ENCODE assay signal across 34 cellular contexts in the genomic region with DNA sequence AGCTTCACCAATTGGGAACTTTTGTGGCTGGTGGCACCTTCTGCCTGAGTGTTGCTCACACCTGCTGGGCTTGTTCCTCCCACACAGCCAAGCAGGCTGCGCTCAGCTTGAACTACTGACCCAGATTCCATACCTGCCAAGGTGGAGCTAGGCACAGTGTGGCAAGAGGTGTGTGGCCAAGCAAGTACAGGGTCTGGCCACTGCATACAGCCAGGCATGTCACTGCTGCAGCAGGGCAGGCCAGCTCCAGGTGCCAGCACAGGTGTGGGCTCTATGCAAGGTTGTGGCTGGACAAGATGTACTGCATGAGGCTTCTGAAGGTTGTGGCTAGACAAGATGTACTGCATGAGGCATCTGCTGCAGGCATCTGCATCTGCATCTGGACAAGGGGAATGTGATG.
"Had no signal": no experiment of that assay in that cellular context is flagged by ENCODE, and none has a peak within 500 bp of the region (broad histone marks: within the 10 kb centered on the region; RNA-seq: fewer than 3 reads in every experiment).

No MANE protein-coding gene starts in this region.

- H3K36me3 ChIP-seq: brain microvascular endothelial cell, breast epithelium had no signal

- H3K27me3 Mint-ChIP-seq: activated B cell treated with CpG ODN at 0.5 μM for 24 hours; activated CD4-positive, alpha-beta memory T cell treated with anti-CD3 and anti-CD28 coated beads for 36 hours; activated CD4-positive, alpha-beta T cell treated with anti-CD3 and anti-CD28 coated beads, Interleukin-2, amount 10 ng/mL, durations not matched to agents 24 days and 14 days; activated CD8-positive, alpha-beta T cell treated with anti-CD3 and anti-CD28 coated beads for 36 hours; activated naive CD4-positive, alpha-beta T cell treated with anti-CD3 and anti-CD28 coated beads, Interleukin-2, amount 10 ng/mL, durations not matched to agents 7 days and 5 days; activated naive CD4-positive, alpha-beta T cell treated with anti-CD3 and anti-CD28 coated beads, Interleukin-2, amount 50 U/mL, for 24 hours; activated naive CD8-positive, alpha-beta T cell; activated naive CD8-positive, alpha-beta T cell treated with anti-CD3 and anti-CD28 coated beads, Interleukin-2, amount 10 ng/mL, durations not matched to agents 7 days and 5 days; activated naive CD8-positive, alpha-beta T cell treated with anti-CD3 and anti-CD28 coated beads, Interleukin-2, amount 50 U/mL, for 24 hours; activated T-cell treated with anti-CD3 and anti-CD28 coated beads, Interleukin-2, amount 50 U/mL, for 24 hours; central memory CD8-positive, alpha-beta T cell had no signal

- H3K9me3 Mint-ChIP-seq: activated B cell treated with CpG ODN at 0.5 μM for 24 hours; activated CD4-positive, alpha-beta T cell treated with anti-CD3 and anti-CD28 coated beads, Interleukin-2, amount 10 ng/mL, durations not matched to agents 24 days and 14 days; activated naive CD4-positive, alpha-beta T cell treated with anti-CD3 and anti-CD28 coated beads, Interleukin-2, amount 50 U/mL, for 24 hours had no signal

- H3K4me3 ChIP-seq: body of pancreas, breast epithelium had no signal

- H3K4me3 Mint-ChIP-seq: activated B cell treated with CpG ODN at 0.5 μM for 24 hours; activated CD4-positive, alpha-beta memory T cell treated with anti-CD3 and anti-CD28 coated beads for 36 hours; activated CD4-positive, alpha-beta T cell treated with anti-CD3 and anti-CD28 coated beads, Interleukin-2, amount 10 ng/mL, durations not matched to agents 24 days and 14 days; activated CD8-positive, alpha-beta T cell treated with anti-CD3 and anti-CD28 coated beads for 36 hours; activated naive CD4-positive, alpha-beta T cell treated with anti-CD3 and anti-CD28 coated beads, Interleukin-2, amount 10 ng/mL, durations not matched to agents 7 days and 5 days; activated naive CD4-positive, alpha-beta T cell treated with anti-CD3 and anti-CD28 coated beads, Interleukin-2, amount 50 U/mL, for 24 hours; activated naive CD8-positive, alpha-beta T cell; activated naive CD8-positive, alpha-beta T cell treated with anti-CD3 and anti-CD28 coated beads, Interleukin-2, amount 10 ng/mL, durations not matched to agents 7 days and 5 days; activated naive CD8-positive, alpha-beta T cell treated with anti-CD3 and anti-CD28 coated beads, Interleukin-2, amount 50 U/mL, for 24 hours; activated T-cell treated with anti-CD3 and anti-CD28 coated beads, Interleukin-2, amount 50 U/mL, for 24 hours; central memory CD8-positive, alpha-beta T cell; T-helper 1 cell treated with Interleukin-12 subunit alpha and Interleukin-12 subunit beta and Interleukin-4 antibody, amounts not matched to agents 30 μg/mL and 1 μg/mL, for 36 hours; T-helper 2 cell treated with Interferon-gamma antibody and Interleukin-4, amounts not matched to agents 5 μg/mL and 100 μg/mL, for 36 hours had no signal

- H3K27ac ChIP-seq: body of pancreas, brain microvascular endothelial cell, breast epithelium, VCaP had no signal

- H3K27me3 ChIP-seq: body of pancreas, brain microvascular endothelial cell, breast epithelium had no signal

- H3K36me3 Mint-ChIP-seq: activated CD4-positive, alpha-beta memory T cell treated with anti-CD3 and anti-CD28 coated beads for 36 hours; activated naive CD4-positive, alpha-beta T cell treated with anti-CD3 and anti-CD28 coated beads, Interleukin-2, amount 10 ng/mL, durations not matched to agents 7 days and 5 days; activated naive CD4-positive, alpha-beta T cell treated with anti-CD3 and anti-CD28 coated beads, Interleukin-2, amount 50 U/mL, for 24 hours; activated naive CD8-positive, alpha-beta T cell; activated naive CD8-positive, alpha-beta T cell treated with anti-CD3 and anti-CD28 coated beads, Interleukin-2, amount 10 ng/mL, durations not matched to agents 7 days and 5 days had no signal

- H3K4me1 Mint-ChIP-seq: activated B cell treated with CpG ODN at 0.5 μM for 24 hours; activated CD4-positive, alpha-beta T cell treated with anti-CD3 and anti-CD28 coated beads, Interleukin-2, amount 10 ng/mL, durations not matched to agents 24 days and 14 days; activated naive CD4-positive, alpha-beta T cell treated with anti-CD3 and anti-CD28 coated beads, Interleukin-2, amount 10 ng/mL, durations not matched to agents 7 days and 5 days; activated naive CD4-positive, alpha-beta T cell treated with anti-CD3 and anti-CD28 coated beads, Interleukin-2, amount 50 U/mL, for 24 hours; activated naive CD8-positive, alpha-beta T cell treated with anti-CD3 and anti-CD28 coated beads, Interleukin-2, amount 10 ng/mL, durations not matched to agents 7 days and 5 days; activated naive CD8-positive, alpha-beta T cell treated with anti-CD3 and anti-CD28 coated beads, Interleukin-2, amount 50 U/mL, for 24 hours; central memory CD8-positive, alpha-beta T cell had no signal

- H3K4me1 ChIP-seq: body of pancreas, breast epithelium had no signal

- DNase-seq: activated B cell treated with CpG ODN at 0.5 μM for 24 hours; activated CD4-positive, alpha-beta memory T cell treated with anti-CD3 and anti-CD28 coated beads for 36 hours; activated CD4-positive, alpha-beta T cell treated with anti-CD3 and anti-CD28 coated beads for 4 hours; activated CD4-positive, alpha-beta T cell treated with anti-CD3 and anti-CD28 coated beads, Interleukin-2, amount 10 ng/mL, durations not matched to agents 24 days and 14 days; activated CD4-positive, alpha-beta T cell treated with anti-CD3 and anti-CD28 coated beads, Interleukin-2, amount 50 U/mL, for 1 hour; activated CD4-positive, alpha-beta T cell treated with anti-CD3 and anti-CD28 coated beads, Interleukin-2, amount 50 U/mL, for 4 hours; activated CD4-positive, CD25-positive, alpha-beta regulatory T cell treated with anti-CD3 and anti-CD28 coated beads, Interleukin-2, amount 50 U/mL, for 72 hours; activated CD8-positive, alpha-beta memory T cell treated with anti-CD3 and anti-CD28 coated beads, Interleukin-2, amount 50 U/mL, for 4 hours; activated CD8-positive, alpha-beta T cell treated with anti-CD3 and anti-CD28 coated beads for 36 hours; activated effector memory CD4-positive, alpha-beta T cell treated with Interleukin-2 at 50 U/mL for 16 hours; activated gamma-delta T cell; activated naive CD4-positive, alpha-beta T cell treated with anti-CD3 and anti-CD28 coated beads, Interleukin-2, amount 10 ng/mL, durations not matched to agents 7 days and 5 days; activated naive CD4-positive, alpha-beta T cell treated with Interleukin-2 at 50 U/mL for 16 hours; activated naive CD8-positive, alpha-beta T cell treated with anti-CD3 and anti-CD28 coated beads, Interleukin-2, amount 10 ng/mL, durations not matched to agents 7 days and 5 days; activated naive CD8-positive, alpha-beta T cell treated with anti-CD3 and anti-CD28 coated beads, Interleukin-2, amount 50 U/mL, for 24 hours; activated T-cell treated with anti-CD3 and anti-CD28 coated beads, Interleukin-2, amount 50 U/mL, for 24 hours; activated T-cell treated with anti-CD3 and anti-CD28 coated beads, Interleukin-2, amount 50 U/mL, for 48 hours; amygdala; anterior cingulate cortex; body of pancreas; brain microvascular endothelial cell; cerebellar nuclear complex; SW 1271; T-helper 1 cell; T-helper 2 cell; T-helper 9 cell had no signal

- ATAC-seq: activated CD8-positive, alpha-beta T cell treated with anti-CD3 and anti-CD28 coated beads for 36 hours; activated naive CD8-positive, alpha-beta T cell treated with anti-CD3 and anti-CD28 coated beads, Interleukin-2, amount 50 U/mL, for 24 hours; body of pancreas had no signal

- H3K27ac Mint-ChIP-seq: activated B cell treated with CpG ODN at 0.5 μM for 24 hours; activated CD4-positive, alpha-beta memory T cell treated with anti-CD3 and anti-CD28 coated beads for 36 hours; activated CD4-positive, alpha-beta T cell treated with anti-CD3 and anti-CD28 coated beads, Interleukin-2, amount 10 ng/mL, durations not matched to agents 24 days and 14 days; activated CD8-positive, alpha-beta T cell treated with anti-CD3 and anti-CD28 coated beads for 36 hours; activated naive CD4-positive, alpha-beta T cell treated with anti-CD3 and anti-CD28 coated beads, Interleukin-2, amount 10 ng/mL, durations not matched to agents 7 days and 5 days; activated naive CD4-positive, alpha-beta T cell treated with anti-CD3 and anti-CD28 coated beads, Interleukin-2, amount 50 U/mL, for 24 hours; activated naive CD8-positive, alpha-beta T cell; activated naive CD8-positive, alpha-beta T cell treated with anti-CD3 and anti-CD28 coated beads, Interleukin-2, amount 10 ng/mL, durations not matched to agents 7 days and 5 days; activated naive CD8-positive, alpha-beta T cell treated with anti-CD3 and anti-CD28 coated beads, Interleukin-2, amount 50 U/mL, for 24 hours; activated T-cell treated with anti-CD3 and anti-CD28 coated beads, Interleukin-2, amount 50 U/mL, for 24 hours; activated T-helper 2 cell treated with anti-CD3 and anti-CD28 coated beads, Interferon-gamma antibody, Interleukin-2, Interleukin-4, amounts not matched to agents 10 μg/mL and 5 μg/mL and 100 μg/mL, durations not matched to agents 14 hours and 24 hours and 36 hours; T-helper 1 cell treated with Interleukin-12 subunit alpha and Interleukin-12 subunit beta and Interleukin-4 antibody, amounts not matched to agents 30 μg/mL and 1 μg/mL, for 36 hours; T-helper 2 cell treated with Interferon-gamma antibody and Interleukin-4, amounts not matched to agents 5 μg/mL and 100 μg/mL, for 36 hours had no signal

- H3K9me3 ChIP-seq: body of pancreas had no signal
